8 cellular contexts compared by ENCODE assay signal in the genomic region with DNA sequence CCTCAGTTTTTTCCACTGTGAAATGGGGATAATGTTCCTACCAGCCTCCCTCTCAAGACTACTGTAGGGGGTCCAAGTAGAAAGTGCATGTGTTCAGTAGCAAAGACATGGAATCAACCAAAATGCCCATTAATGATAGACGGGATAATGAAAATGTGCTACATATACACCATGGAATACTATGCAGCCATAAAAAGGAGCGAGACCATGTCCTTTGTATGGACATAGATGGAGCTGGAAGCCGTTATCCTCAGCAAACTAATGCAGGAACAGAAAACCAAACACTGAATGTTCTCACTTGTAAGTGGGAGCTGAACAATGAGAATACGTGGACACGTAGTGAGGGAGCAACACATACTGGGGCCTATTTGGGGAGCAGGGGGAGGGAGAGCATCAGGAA.
"Had no signal": no experiment of that assay in that cellular context is flagged by ENCODE, and none has a peak within 500 bp of the region (broad histone marks: within the 10 kb centered on the region; RNA-seq: fewer than 3 reads in every experiment).

No MANE protein-coding gene starts in this region.

- FAIRE-seq: G401.6, GM12878, GM12891, GM12892, GM18507, GM19239 had no signal

- ATAC-seq: GM12878 had no signal

- DNase-seq: GDM1, GF-D8 had no signal

- H3K4me3 ChIP-seq: GM12878 had no signal
